Comparison of ENCODE assay signal across 8 cellular contexts in genomic region chr19:39126593-39127187, GRCh38. TPM values are rescaled to one million over a fixed set of nuclear protein-coding genes. Genes with fewer than 3 reads are reported as not detected.
DNase-seq lines count a peak whose midpoint lies in the region; ATAC-seq and TF ChIP-seq lines count a peak whose summit lies in the region.

No MANE protein-coding gene starts in this region.

- no peaks in the 10 kb centered on the region for H3K36me3 Mint-ChIP-seq in activated T-helper 2 cell treated with anti-CD3 and anti-CD28 coated beads, Interferon-gamma antibody, Interleukin-2, Interleukin-4, amounts not matched to agents 10 μg/mL and 5 μg/mL and 100 μg/mL, durations not matched to agents 14 hours and 24 hours and 36 hours (ENCODE audit: low read depth)
- no peaks in the 10 kb centered on the region for H3K36me3 Mint-ChIP-seq in immature natural killer cell

- H3K27me3 Mint-ChIP-seq in activated T-helper 2 cell treated with anti-CD3 and anti-CD28 coated beads, Interferon-gamma antibody, Interleukin-2, Interleukin-4, amounts not matched to agents 10 μg/mL and 5 μg/mL and 100 μg/mL, durations not matched to agents 14 hours and 24 hours and 36 hours (ENCODE audit: low read depth) = no peaks in the 10 kb centered on the region
- peaks cover 8 to 14% (median 10%) of the 10 kb centered on the region in 3 donors for H3K27me3 Mint-ChIP-seq in immature natural killer cell (ENCODE audit: low read depth in 3 of 3)
- no peaks in the 10 kb centered on the region for H3K27me3 Mint-ChIP-seq in stimulated activated naive CD8-positive, alpha-beta T cell treated with anti-CD3 and anti-CD28 coated beads, Interleukin-15, amount 100 ng/mL, for 72 hours

- peaks cover 59% of the 10 kb centered on the region for H3K79me2 ChIP-seq in HCT116 (ENCODE audit: insufficient read depth, low read length)

- POLR2A ChIA-PET in HCT116 (lab: Charles Lee) = interaction anchor here (0.8 kb wide), 1 partner anchor 49 kb away, joined by 6 read pairs; no protein-coding TSS in a partner anchor

- H3K9me2 ChIP-seq in HCT116 (ENCODE audit: insufficient read depth) = no peaks in the 10 kb centered on the region

- CTCF ChIA-PET in HCT116 (lab: Charles Lee) = interaction anchor here (0.8 to 1.2 kb wide), 2 partner anchors 9 to 28 kb away, joined by 3 to 4 read pairs; no protein-coding TSS in a partner anchor

- BruUV-seq in HCT116 (replicated peaks; lab: Mats Ljungman, UMichigan) = TSS peak; percentile 65

- no peaks in the 10 kb centered on the region for H3K27me3 ChIP-seq in HCT116 (ENCODE audit: insufficient read depth, low read length)

- H2AFZ ChIP-seq in HCT116 (ENCODE audit: low read depth, low read length, poor library complexity, severe bottlenecking) = no peak overlapping the region

- DNase-seq in ACHN (peak; percentile 88), HCT116 (ENCODE audit: low read depth, low spot score) (no peak), immature natural killer cell (no peak), hippocampal formation (lab: John Stamatoyannopoulos, UW) (no peak), NCI-H774 (lab: John Stamatoyannopoulos, UW) (no peak), nucleus accumbens (lab: John Stamatoyannopoulos, UW) (no peak)
- no peak for DNase-seq in activated T-helper 2 cell treated with anti-CD3 and anti-CD28 coated beads, Interferon-gamma antibody, Interleukin-2, Interleukin-4, amounts not matched to agents 10 μg/mL and 5 μg/mL and 100 μg/mL, durations not matched to agents 14 hours and 24 hours and 36 hours (ENCODE audit: low spot score)
- DNase-seq in stimulated activated naive CD8-positive, alpha-beta T cell treated with anti-CD3 and anti-CD28 coated beads, Interleukin-15, amount 100 ng/mL, for 72 hours = no peak

- no peak for TF ChIP-seq POLR2A in HCT116 (IDR thresholded peaks at IDR 0.05; ENCODE audit: borderline replicate concordance, extremely low read depth, insufficient read depth, insufficient read length)

- no peak for TF ChIP-seq CTCF in HCT116 (IDR thresholded peaks at IDR 0.05 in 2 of 3, conservative IDR thresholded peaks at IDR 0.05 in 1 of 3; ENCODE audit: borderline replicate concordance in 1 of 3, insufficient read depth in 1 of 3, low read depth in 2 of 3, low read length in 2 of 3)

- H3K27ac ChIP-seq in HCT116 (ENCODE audit: low read depth, low read length) = peak overlapping the region; percentile 40

- peak overlapping the region; percentile 96 to 99 for H3K4me3 ChIP-seq in HCT116 (replicated peaks in 1 of 2; ENCODE audit: low read depth in 1 of 2, low read length in 2 of 2)

- H3K9me3 ChIP-seq in HCT116 (ENCODE audit: control insufficient read depth in 1 of 2, insufficient read depth in 1 of 2, low read depth in 1 of 2, low read length in 2 of 2) = no peaks in the 10 kb centered on the region

- peak overlapping the region; percentile 61 for H3K4me3 Mint-ChIP-seq in activated T-helper 2 cell treated with anti-CD3 and anti-CD28 coated beads, Interferon-gamma antibody, Interleukin-2, Interleukin-4, amounts not matched to agents 10 μg/mL and 5 μg/mL and 100 μg/mL, durations not matched to agents 14 hours and 24 hours and 36 hours (ENCODE audit: low read depth)
- peak overlapping the region; percentile 70 to 99 (median 96) for H3K4me3 Mint-ChIP-seq in immature natural killer cell
- H3K4me3 Mint-ChIP-seq in stimulated activated naive CD8-positive, alpha-beta T cell treated with anti-CD3 and anti-CD28 coated beads, Interleukin-15, amount 100 ng/mL, for 72 hours = peak overlapping the region; percentile 66 to 96

- H3K4me1 Mint-ChIP-seq in activated T-helper 2 cell treated with anti-CD3 and anti-CD28 coated beads, Interferon-gamma antibody, Interleukin-2, Interleukin-4, amounts not matched to agents 10 μg/mL and 5 μg/mL and 100 μg/mL, durations not matched to agents 14 hours and 24 hours and 36 hours (ENCODE audit: low read depth) = peaks cover 28% of the 10 kb centered on the region
- peaks cover 30 to 45% of the 10 kb centered on the region in 2 donors for H3K4me1 Mint-ChIP-seq in immature natural killer cell
- H3K4me1 Mint-ChIP-seq in stimulated activated naive CD8-positive, alpha-beta T cell treated with anti-CD3 and anti-CD28 coated beads, Interleukin-15, amount 100 ng/mL, for 72 hours = peaks cover 78% of the 10 kb centered on the region

- peak overlapping the region; percentile 15 for H3K27ac Mint-ChIP-seq in activated T-helper 2 cell treated with anti-CD3 and anti-CD28 coated beads, Interferon-gamma antibody, Interleukin-2, Interleukin-4, amounts not matched to agents 10 μg/mL and 5 μg/mL and 100 μg/mL, durations not matched to agents 14 hours and 24 hours and 36 hours
- H3K27ac Mint-ChIP-seq in immature natural killer cell = peak overlapping the region; percentile 77 to 99 (median 88)
- H3K27ac Mint-ChIP-seq in stimulated activated naive CD8-positive, alpha-beta T cell treated with anti-CD3 and anti-CD28 coated beads, Interleukin-15, amount 100 ng/mL, for 72 hours = peak overlapping the region in 1 of 2 donors; percentile 53

- peak; percentile 44 for ATAC-seq in HCT116
- no peak for ATAC-seq in stimulated activated naive CD8-positive, alpha-beta T cell treated with anti-CD3 and anti-CD28 coated beads, Interleukin-15, amount 100 ng/mL, for 72 hours

- H3K9ac ChIP-seq in HCT116 (ENCODE audit: low read length) = peak overlapping the region; percentile 90

- TF ChIP-seq RAD21 in HCT116 (IDR thresholded peaks at IDR 0.05; ENCODE audit: low read depth) = no peak

- RAD21 ChIA-PET in HCT116 (lab: Charles Lee; ENCODE audit: low non-redundant PET in 1 of 2, low total read pairs in 2 of 2, uncharacterized antibody in 2 of 2, unreplicated experiment in 2 of 2) = interaction anchor here in 1 of 2 experiments (0.6 kb wide), 1 partner anchor 78 kb away, joined by 3 read pairs; no protein-coding TSS in a partner anchor

- H3K36me3 ChIP-seq in HCT116 (ENCODE audit: control insufficient read depth in 1 of 2, insufficient read depth in 2 of 2, low read length in 2 of 2) = no peaks in the 10 kb centered on the region

- in situ Hi-C loops in ACHN (cut with HindIII; ENCODE audit: low pct_ligation_motif_present, low pct_unique_long_range_greater_than_20kb, low sequenced_read_pairs) = no loop called here

- H3K9me3 Mint-ChIP-seq in activated T-helper 2 cell treated with anti-CD3 and anti-CD28 coated beads, Interferon-gamma antibody, Interleukin-2, Interleukin-4, amounts not matched to agents 10 μg/mL and 5 μg/mL and 100 μg/mL, durations not matched to agents 14 hours and 24 hours and 36 hours = no peaks in the 10 kb centered on the region
- H3K9me3 Mint-ChIP-seq in immature natural killer cell = no peaks in the 10 kb centered on the region
- H3K9me3 Mint-ChIP-seq in stimulated activated naive CD8-positive, alpha-beta T cell treated with anti-CD3 and anti-CD28 coated beads, Interleukin-15, amount 100 ng/mL, for 72 hours = no peaks in the 10 kb centered on the region

- H3K4me1 ChIP-seq in HCT116 (ENCODE audit: control insufficient read depth in 1 of 2, insufficient read depth in 2 of 2, low read length in 2 of 2) = peaks cover 16 to 54% of the 10 kb centered on the region in 2 experiments

- intact Hi-C loops in HCT116 (cut with micrococcal nuclease) = loop anchor here (1.0 kb wide), 1 partner anchor 39 kb away; no protein-coding TSS in a partner anchor
- intact Hi-C loops in activated T-helper 2 cell treated with anti-CD3 and anti-CD28 coated beads, Interferon-gamma antibody, Interleukin-2, Interleukin-4, amounts not matched to agents 10 μg/mL and 5 μg/mL and 100 μg/mL, durations not matched to agents 14 hours and 24 hours and 36 hours (cut with micrococcal nuclease) = loop anchor here (10.0 kb wide), 1 partner anchor 408 kb away; the partner anchor contains the start of gene EID2B

- peak overlapping the region; percentile 96 for H3K4me2 ChIP-seq in HCT116 (ENCODE audit: low read length)

- peaks cover 5% of the 10 kb centered on the region; the same call in 1 of the 2 replicates for H4K20me1 ChIP-seq in HCT116 (ENCODE audit: insufficient read depth)

TF ChIP-seq in HCT116, 20 proteins besides CTCF, POLR2A, EP300 and RAD21:
- TF ChIP-seq SIN3A (IDR thresholded peaks at IDR 0.05; ENCODE audit: low read depth) (no peak), ZFX (IDR thresholded peaks at IDR 0.05) (no peak), EZH2 (IDR thresholded peaks at IDR 0.05) (no peak), ZNF274 (IDR thresholded peaks at IDR 0.05; ENCODE audit: low read depth, low read length) (no peak), FOSL1 (IDR thresholded peaks at IDR 0.05; ENCODE audit: low read depth) (no peak)
- TF ChIP-seq, protein P1, sequence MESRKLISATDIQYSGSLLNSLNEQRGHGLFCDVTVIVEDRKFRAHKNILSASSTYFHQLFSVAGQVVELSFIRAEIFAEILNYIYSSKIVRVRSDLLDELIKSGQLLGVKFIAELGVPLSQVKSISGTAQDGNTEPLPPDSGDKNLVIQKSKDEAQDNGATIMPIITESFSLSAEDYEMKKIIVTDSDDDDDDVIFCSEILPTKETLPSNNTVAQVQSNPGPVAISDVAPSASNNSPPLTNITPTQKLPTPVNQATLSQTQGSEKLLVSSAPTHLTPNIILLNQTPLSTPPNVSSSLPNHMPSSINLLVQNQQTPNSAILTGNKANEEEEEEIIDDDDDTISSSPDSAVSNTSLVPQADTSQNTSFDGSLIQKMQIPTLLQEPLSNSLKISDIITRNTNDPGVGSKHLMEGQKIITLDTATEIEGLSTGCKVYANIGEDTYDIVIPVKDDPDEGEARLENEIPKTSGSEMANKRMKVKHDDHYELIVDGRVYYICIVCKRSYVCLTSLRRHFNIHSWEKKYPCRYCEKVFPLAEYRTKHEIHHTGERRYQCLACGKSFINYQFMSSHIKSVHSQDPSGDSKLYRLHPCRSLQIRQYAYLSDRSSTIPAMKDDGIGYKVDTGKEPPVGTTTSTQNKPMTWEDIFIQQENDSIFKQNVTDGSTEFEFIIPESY (IDR thresholded peaks at IDR 0.05; ENCODE audit: extremely low read depth, insufficient replicate concordance, low read length) = no peak

RNA-seq across cellular contexts. Expression of gene PAK4, which starts 1.1 kb away (rescaled TPM):
- 90.1 TPM for total RNA-seq in HCT116 (2021; ENCODE audit: unreplicated experiment)
- 76.7 and 78.4 TPM in 2 replicates for polyA plus RNA-seq in HCT116 (2012)
- total RNA-seq in activated T-helper 2 cell treated with anti-CD3 and anti-CD28 coated beads, Interferon-gamma antibody, Interleukin-2, Interleukin-4, amounts not matched to agents 10 μg/mL and 5 μg/mL and 100 μg/mL, durations not matched to agents 14 hours and 24 hours and 36 hours = 16.5 and 19.4 TPM in 2 replicates
- 1 to 10 TPM in 2 of 3 donors, under 1 TPM in 1; 0.68 to 2.1 (median 1.5) TPM for polyA plus RNA-seq in immature natural killer cell

RNA-seq across cellular contexts. Expression of gene ACP7, which starts 42.5 kb away (rescaled TPM):
- total RNA-seq in HCT116 (2021; ENCODE audit: unreplicated experiment) = 4.7 TPM
- 5.5 and 6.0 TPM in 2 replicates for polyA plus RNA-seq in HCT116 (2012)
- not detected in 2 replicates for total RNA-seq in activated T-helper 2 cell treated with anti-CD3 and anti-CD28 coated beads, Interferon-gamma antibody, Interleukin-2, Interleukin-4, amounts not matched to agents 10 μg/mL and 5 μg/mL and 100 μg/mL, durations not matched to agents 14 hours and 24 hours and 36 hours
- polyA plus RNA-seq in immature natural killer cell = not detected
